In genomic region chr1:20552728-20553571, GRCh38 we compare ENCODE assay signal across 7 cellular contexts. TPM values are rescaled to one million over a fixed set of nuclear protein-coding genes. Genes with fewer than 3 reads are reported as not detected.
DNase-seq lines count a peak whose midpoint lies in the region; ATAC-seq, FAIRE-seq and TF ChIP-seq lines count a peak whose summit lies in the region.

No MANE protein-coding gene starts in this region.

- H4K20me1 ChIP-seq in astrocyte (ENCODE audit: insufficient read depth, low read length) = no peaks in the 10 kb centered on the region

- no peaks in the 10 kb centered on the region for H3K9me3 Mint-ChIP-seq in astrocyte (ENCODE audit: unreplicated experiment)

- TF ChIP-seq POLR2A in GM18505 (IDR thresholded peaks at IDR 0.05; ENCODE audit: borderline replicate concordance, extremely low read depth, insufficient read depth, insufficient read length) = no peak

- no CpG with 5 or more reads among the region's 99 CpGs for WGBS in iPS DF 6.9 (ENCODE audit: insufficient coverage, insufficient read length)

- no peak for ATAC-seq in GM18505 (IDR thresholded peaks at IDR 0.05; ENCODE audit: unreplicated experiment)

- FAIRE-seq in astrocyte (lab: Jason Lieb, UNC) = no peak

- peaks cover 51% of the 10 kb centered on the region for H3K27me3 Mint-ChIP-seq in astrocyte (ENCODE audit: low read depth, unreplicated experiment)

- H2AFZ ChIP-seq in astrocyte (ENCODE audit: low read depth, low read length) = peak overlapping the region; percentile 69

- no peaks in the 10 kb centered on the region for H3K36me3 ChIP-seq in HUES48 (ENCODE audit: control insufficient read depth, insufficient read depth, low read length)
- H3K36me3 ChIP-seq in astrocyte (ENCODE audit: insufficient read depth, low read length) = no peaks in the 10 kb centered on the region
- H3K36me3 ChIP-seq in iPS DF 6.9 (ENCODE audit: control insufficient read depth, insufficient read depth, low read length) = no peaks in the 10 kb centered on the region

- H3K79me2 ChIP-seq in astrocyte (ENCODE audit: insufficient read depth, low read length) = no peaks in the 10 kb centered on the region

- H3K4me1 ChIP-seq in HUES48 (ENCODE audit: control insufficient read depth, insufficient read depth, low read length) (peaks cover 5% of the 10 kb centered on the region; the same call in 1 of the 2 replicates), astrocyte (ENCODE audit: insufficient read depth, low read length) (no peaks in the 10 kb centered on the region), iPS DF 6.9 (ENCODE audit: control insufficient read depth, insufficient read depth, low read length) (peaks cover 4% of the 10 kb centered on the region; the same call in 1 of the 2 replicates)

- peak overlapping the region; percentile 80 for H3K4me2 ChIP-seq in astrocyte (ENCODE audit: low read length)

- H3K4me3 ChIP-seq in HUES48 (ENCODE audit: low read depth, low read length) (peak overlapping the region; percentile 61), astrocyte (ENCODE audit: insufficient read depth, low read depth, low read length) (peak overlapping the region; percentile 28), iPS DF 6.9 (ENCODE audit: low read length) (peak overlapping the region; percentile 36; the same call in 1 of the 2 replicates), skin epidermis (peak overlapping the region in 4 of 7 experiments; percentile 12 to 35 (median 15))

- H3K9me3 ChIP-seq in HUES48 (ENCODE audit: control insufficient read depth, insufficient read depth, low read length) (no peaks in the 10 kb centered on the region), astrocyte (ENCODE audit: insufficient read depth, low read depth, low read length) (no peaks in the 10 kb centered on the region), iPS DF 6.9 (ENCODE audit: control insufficient read depth, insufficient read depth, low read length) (no peaks in the 10 kb centered on the region)

- peak overlapping the region; percentile 60 for H3K4me3 Mint-ChIP-seq in astrocyte (ENCODE audit: unreplicated experiment)

- H3K27ac Mint-ChIP-seq in astrocyte (ENCODE audit: unreplicated experiment) = no peak overlapping the region

- peaks cover 80% of the 10 kb centered on the region for H3K27me3 ChIP-seq in HUES48 (ENCODE audit: control insufficient read depth, insufficient read depth, low read length)
- H3K27me3 ChIP-seq in astrocyte (ENCODE audit: insufficient read depth, low read length) = peaks cover 53% of the 10 kb centered on the region
- H3K27me3 ChIP-seq in iPS DF 6.9 (ENCODE audit: control insufficient read depth, insufficient read depth, low read length) = peaks cover 46% of the 10 kb centered on the region

- no peaks in the 10 kb centered on the region for H3K36me3 Mint-ChIP-seq in astrocyte (ENCODE audit: low read depth, unreplicated experiment)

- H3K4me1 Mint-ChIP-seq in astrocyte (ENCODE audit: low read depth, unreplicated experiment) = no peaks in the 10 kb centered on the region

- H3K9ac ChIP-seq in HUES48 (ENCODE audit: low read depth, low read length) (no peak overlapping the region), astrocyte (ENCODE audit: low read length) (no peak overlapping the region)

- no peak overlapping the region for H3K27ac ChIP-seq in HUES48 (ENCODE audit: low read depth, low read length)
- no peak overlapping the region for H3K27ac ChIP-seq in astrocyte (ENCODE audit: low read depth, low read length)
- H3K27ac ChIP-seq in iPS DF 6.9 (ENCODE audit: low read length) = no peak overlapping the region
- no peak overlapping the region for H3K27ac ChIP-seq in skin epidermis

- DNase-seq in astrocyte (ENCODE audit: low read depth) (peak; percentile 33), iPS DF 6.9 (ENCODE audit: low read depth, low spot score) (no peak), SHP77 treated with DMSO at 0.1 percent for 48 hours (lab: John Stamatoyannopoulos, UW) (no peak), HK-2 (ENCODE audit: unreplicated experiment) (no peak)

- TF ChIP-seq CTCF in astrocyte (IDR thresholded peaks at IDR 0.05; ENCODE audit: insufficient read depth, low read depth, low read length) = no peak

RNA-seq across cellular contexts. Expression of gene FAM43B, which starts 0.6 kb away (rescaled TPM):
- 0.22 and 0.27 TPM in 2 replicates for total RNA-seq in astrocyte

RNA-seq across cellular contexts. Expression of gene CDA, which starts 35.9 kb away (rescaled TPM):
- not detected in 2 replicates for total RNA-seq in astrocyte

RNA-seq across cellular contexts. Expression of gene MUL1, which starts 45.0 kb away (rescaled TPM):
- 30.1 and 32.5 TPM in 2 replicates for total RNA-seq in astrocyte
